Comparison of ENCODE assay signal across 8 cellular contexts in genomic region chr12:49662998-49663843, GRCh38. TPM values are rescaled to one million over a fixed set of nuclear protein-coding genes. Genes with fewer than 3 reads are reported as not detected.
DNase-seq lines count a peak whose midpoint lies in the region; ATAC-seq and TF ChIP-seq lines count a peak whose summit lies in the region.

No MANE protein-coding gene starts in this region.

- H3K27me3 Mint-ChIP-seq in progenitor cell of endocrine pancreas = no peaks in the 10 kb centered on the region

- 43 to 64% (median 47%) methylated on average over 2 to 5 of the region's 5 CpGs for WGBS in adrenal gland, 4 donors

- H2AFZ ChIP-seq in SU-DHL-6 (ENCODE audit: low read depth, low read length, severe bottlenecking) = no peak overlapping the region

- H3K36me3 Mint-ChIP-seq in progenitor cell of endocrine pancreas (ENCODE audit: insufficient read depth) = peaks cover 3% of the 10 kb centered on the region

- TF ChIP-seq POLR2A in adrenal gland (IDR thresholded peaks at IDR 0.05) = no peak

- peak overlapping the region; percentile 86 for H3K27ac ChIP-seq in SU-DHL-6 (ENCODE audit: low read depth, low read length)
- H3K27ac ChIP-seq in adrenal gland = peak overlapping the region; percentile 23 to 95 (median 47)

- peak overlapping the region; percentile 60 for H3K9ac ChIP-seq in SU-DHL-6 (ENCODE audit: low read length)

- peak overlapping the region; percentile 45 for H3K4me3 ChIP-seq in SU-DHL-6 (ENCODE audit: insufficient read depth, low read length, poor library complexity, severe bottlenecking)
- H3K4me3 ChIP-seq in adrenal gland = no peak overlapping the region

- H3F3A ChIP-seq in SU-DHL-6 (ENCODE audit: insufficient read depth) = no peaks in the 10 kb centered on the region

- H3K27me3 ChIP-seq in SU-DHL-6 (ENCODE audit: low read length) (no peaks in the 10 kb centered on the region), adrenal gland (no peaks in the 10 kb centered on the region)

- H3K4me3 Mint-ChIP-seq in progenitor cell of endocrine pancreas (ENCODE audit: low read depth) = no peak overlapping the region

- H3K4me1 Mint-ChIP-seq in progenitor cell of endocrine pancreas (ENCODE audit: low read depth) = no peaks in the 10 kb centered on the region

- peak overlapping the region; percentile 77 for H3K4me2 ChIP-seq in SU-DHL-6 (ENCODE audit: low read depth, low read length, poor library complexity, severe bottlenecking)

- no peak for TF ChIP-seq CTCF in SU-DHL-6 (IDR thresholded peaks at IDR 0.05; ENCODE audit: insufficient read depth, low read length, poor library complexity, severe bottlenecking)
- TF ChIP-seq CTCF in adrenal gland (IDR thresholded peaks at IDR 0.05) = no peak
- TF ChIP-seq CTCF in progenitor cell of endocrine pancreas (IDR thresholded peaks at IDR 0.05; ENCODE audit: unreplicated experiment) = no peak

- peaks cover 13 to 51% of the 10 kb centered on the region in 2 donors for H3K4me1 ChIP-seq in adrenal gland (replicated peaks in 1 of 2)

- intact Hi-C loops in adrenal gland (cut with DNase I) = no loop called here

- no peaks in the 10 kb centered on the region for H4K20me1 ChIP-seq in SU-DHL-6 (ENCODE audit: low read depth, low read length)

- no peaks in the 10 kb centered on the region for H3K79me2 ChIP-seq in SU-DHL-6 (ENCODE audit: insufficient read depth, low read length)

- DNase-seq in AG08396 (ENCODE audit: low spot score) (peak; percentile 84), GM19238 (ENCODE audit: insufficient read length, low spot score) (peak; percentile 95), adrenal gland (peak; percentile 62 to 85 (median 73)), iPS DF 4.7 (ENCODE audit: extremely low read depth, low spot score) (peak; percentile 44), progenitor cell of endocrine pancreas (ENCODE audit: low spot score, unreplicated experiment) (no peak)
- DNase-seq in stimulated activated CD4-positive, alpha-beta T cell treated with anti-CD3 and anti-CD28 coated beads, Interleukin-15, amount 100 ng/mL, for 48 hours (ENCODE audit: low read depth in 2 of 2) = peak; percentile 52 to 57

- peak; percentile 66 for ATAC-seq in HG03442 (IDR thresholded peaks at IDR 0.05; ENCODE audit: unreplicated experiment)

- H3K9me2 ChIP-seq in SU-DHL-6 (replicated peaks; ENCODE audit: insufficient read depth, low read length) = no peaks in the 10 kb centered on the region

- H3K36me3 ChIP-seq in SU-DHL-6 (ENCODE audit: low read length) (no peaks in the 10 kb centered on the region), adrenal gland (replicated peaks in 1 of 2) (no peaks in the 10 kb centered on the region)

- H3K27ac Mint-ChIP-seq in progenitor cell of endocrine pancreas = no peak overlapping the region

- no peaks in the 10 kb centered on the region for H3K9me3 ChIP-seq in SU-DHL-6 (ENCODE audit: insufficient read depth, low read length)
- H3K9me3 ChIP-seq in adrenal gland (replicated peaks in 1 of 3) = no peaks in the 10 kb centered on the region

- H3K9me3 Mint-ChIP-seq in progenitor cell of endocrine pancreas (ENCODE audit: low read depth) = no peaks in the 10 kb centered on the region

RNA-seq across cellular contexts. Expression of gene PRPF40B, which starts 39.9 kb away (rescaled TPM):
- total RNA-seq in adrenal gland = 10 to 100 TPM in 6 of 8 donors, 1 to 10 TPM in 2; 7.2 to 44.8 (median 24.4) TPM
- polyA plus RNA-seq in adrenal gland = 100 to 1,000 TPM in 1 of 3 donors, 10 to 100 TPM in 1, 1 to 10 TPM in 1; 9.1 to 125 (median 83.6) TPM
- 57.4 and 63.4 TPM in 2 replicates for total RNA-seq in progenitor cell of endocrine pancreas

RNA-seq across cellular contexts. Expression of gene FMNL3, which starts 44.0 kb away (rescaled TPM):
- total RNA-seq in adrenal gland = 10 to 100 TPM; 11.3 to 24.1 (median 19.2) TPM
- 10 to 100 TPM in 1 of 3 donors, 1 to 10 TPM in 2; 4.7 to 11.5 (median 7.0) TPM for polyA plus RNA-seq in adrenal gland
- 10.8 and 11.9 TPM in 2 replicates for total RNA-seq in progenitor cell of endocrine pancreas

RNA-seq across cellular contexts. Expression of gene FAM186B, which starts 57.8 kb away (rescaled TPM):
- total RNA-seq in adrenal gland (1 to 10 TPM in 5 of 8 donors, under 1 TPM in 2, not detected in 1; 0.42 to 2.3 (median 1.1) TPM), progenitor cell of endocrine pancreas (0.20 and 0.24 TPM in 2 replicates)
- polyA plus RNA-seq in adrenal gland = 1 to 10 TPM in 1 of 3 donors, under 1 TPM in 2; 0.29 to 1.3 (median 0.37) TPM
